1 cellular context compared by ENCODE assay signal in genomic region chr2:42663828-42664227, GRCh38.
TF ChIP-seq lines count a peak whose summit lies in the region.

No MANE protein-coding gene starts in this region.

TF ChIP-seq in K562, 482 proteins besides CTCF, POLR2A, EP300 and RAD21 (continued from another document):
- TF ChIP-seq TCF15 (CRISPR knock-in tag; IDR thresholded peaks at IDR 0.05) (no peak), KDM1A (IDR thresholded peaks at IDR 0.05) (peak; percentile 79 to 88), CBFA2T3 (IDR thresholded peaks at IDR 0.05) (peak; percentile 87), CREB3 (tag; conservative IDR thresholded peaks at IDR 0.05; ENCODE audit: low read depth) (no peak), JUND (IDR thresholded peaks at IDR 0.05; ENCODE audit: borderline replicate concordance, low read depth, low read length) (0 out of 2 replicates have a peak, but pooled peaks have one; percentile 3), JUND (tag; IDR thresholded peaks at IDR 0.05; ENCODE audit: borderline replicate concordance, low read depth, low read length) (no peak), SMARCC2 (IDR thresholded peaks at IDR 0.05; ENCODE audit: low read depth) (0 out of 2 replicates have a peak, but pooled peaks have one; percentile 43), GATA2 (CRISPR knock-in tag; IDR thresholded peaks at IDR 0.05) (peak; percentile 59), KLF16 (IDR thresholded peaks at IDR 0.05) (peak; percentile 50; the same call in 1 of the 2 replicates), MEIS2 (IDR thresholded peaks at IDR 0.05; ENCODE audit: partially characterized antibody) (peak; percentile 21), TAL1 (IDR thresholded peaks at IDR 0.05) (peak; percentile 84), SMARCA4 (IDR thresholded peaks at IDR 0.05) (peak; percentile 64), SMARCE1 (IDR thresholded peaks at IDR 0.05) (peak; percentile 77), ARID1B (IDR thresholded peaks at IDR 0.05) (peak; percentile 88), TAF7 (tag; IDR thresholded peaks at IDR 0.05) (no peak), HMBOX1 (IDR thresholded peaks at IDR 0.05) (peak; percentile 89), CBFA2T2 (conservative IDR thresholded peaks at IDR 0.05) (peak; percentile 74), DPF2 (IDR thresholded peaks at IDR 0.05) (peak; percentile 79), ZNF24 (IDR thresholded peaks at IDR 0.05) (peak; percentile 74; the same call in 1 of the 2 replicates), FOXM1 (IDR thresholded peaks at IDR 0.05; ENCODE audit: low read depth) (peak; percentile 54; the same call in 1 of the 2 replicates), FOXM1 (CRISPR knock-in tag; IDR thresholded peaks at IDR 0.05; ENCODE audit: low read depth) (no peak), ILF3 (IDR thresholded peaks at IDR 0.05; ENCODE audit: borderline replicate concordance) (no peak), NELFE (IDR thresholded peaks at IDR 0.05; ENCODE audit: insufficient read depth, insufficient read length) (no peak), MTA2 (IDR thresholded peaks at IDR 0.05; ENCODE audit: low read depth) (peak; percentile 69), ATF6 (CRISPR knock-in tag; IDR thresholded peaks at IDR 0.05) (no peak), NFE2 (IDR thresholded peaks at IDR 0.05; ENCODE audit: low read depth) (peak; percentile 44; the same call in 1 of the 2 replicates), SPI1 (IDR thresholded peaks at IDR 0.05; ENCODE audit: borderline replicate concordance, low read depth, low read length) (0 out of 2 replicates have a peak, but pooled peaks have one; percentile 23), NCOR1 (IDR thresholded peaks at IDR 0.05) (peak; percentile 62), TRIM24 (IDR thresholded peaks at IDR 0.05) (peak in 1 of 2 experiments; percentile 35; a peak in 1 of 4 replicates), PML (IDR thresholded peaks at IDR 0.05; ENCODE audit: low read length) (peak; percentile 38; the same call in 1 of the 2 replicates), TCF3 (CRISPR knock-in tag; IDR thresholded peaks at IDR 0.05) (peak; percentile 81), SOX6 (IDR thresholded peaks at IDR 0.05) (peak; percentile 56; the same call in 1 of the 2 replicates), CCNT2 (IDR thresholded peaks at IDR 0.05; ENCODE audit: borderline replicate concordance, extremely low read depth, insufficient read length, low read depth, low read length) (peak; percentile 44), RCOR1 (IDR thresholded peaks at IDR 0.05; ENCODE audit: borderline replicate concordance in 1 of 2, low read depth in 2 of 2, low read length in 2 of 2) (peak; percentile 33 to 88; a peak in 3 of 4 replicates), TEAD4 (IDR thresholded peaks at IDR 0.05; ENCODE audit: low read length) (peak; percentile 89), TEAD4 (CRISPR knock-in tag; IDR thresholded peaks at IDR 0.05; ENCODE audit: borderline replicate concordance) (no peak)
TF ChIP-seq in K562: peak in this region for 31.
